In the genomic region with DNA sequence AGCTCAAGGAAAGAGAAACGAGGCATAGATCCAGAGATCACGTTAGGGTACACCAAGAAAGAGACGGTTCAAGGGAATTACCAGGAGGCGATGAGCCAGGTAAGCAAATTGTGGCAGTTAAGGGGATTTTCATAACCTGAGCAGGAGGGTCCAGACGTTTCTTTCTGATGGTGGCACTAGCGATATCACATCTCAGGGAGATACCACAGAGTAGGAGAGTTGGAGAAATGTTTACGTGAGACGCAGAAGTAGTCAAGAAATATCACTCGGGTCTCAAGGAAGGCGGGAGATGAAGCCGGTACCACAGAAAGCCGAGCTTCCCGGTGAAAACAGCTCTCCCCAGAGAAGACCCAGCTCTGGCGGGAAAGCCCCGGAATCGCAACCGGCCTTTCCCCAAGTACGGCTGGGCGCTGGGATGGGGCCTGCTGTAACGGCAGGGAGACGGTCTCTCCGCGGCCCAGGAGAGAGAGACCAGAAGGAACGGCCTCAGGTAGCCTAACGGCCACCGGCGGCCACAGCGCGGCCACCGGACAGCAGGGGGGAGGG, we compare ENCODE assay signal across 7 cellular contexts. TPM values are rescaled to one million over a fixed set of nuclear protein-coding genes. Genes with fewer than 3 reads are reported as not detected.
A peak's percentile ranks its signal among the peaks of the same experiment; 100 is the strongest.
DNase-seq lines count a peak whose midpoint lies in the region; ATAC-seq and TF ChIP-seq lines count a peak whose summit lies in the region.

No MANE protein-coding gene starts in this region.

- ATAC-seq in GM18870 (IDR thresholded peaks at IDR 0.05; ENCODE audit: unreplicated experiment) (peak; percentile 33), HG02852 (IDR thresholded peaks at IDR 0.05; ENCODE audit: unreplicated experiment) (peak; percentile 31), psoas muscle (peak in 1 of 4 donors; percentile 1)

- TF ChIP-seq CTCF in fibroblast of villous mesenchyme (IDR thresholded peaks at IDR 0.05; ENCODE audit: insufficient read depth, low read depth, low read length) (no peak), psoas muscle (IDR thresholded peaks at IDR 0.05) (no peak)

- no peaks in the 10 kb centered on the region for H3K9me3 Mint-ChIP-seq in activated T-helper 1 cell treated with anti-CD3 and anti-CD28 coated beads, Interleukin-12 subunit alpha, Interleukin-12 subunit beta, Interleukin-2, Interleukin-4 antibody, amounts not matched to agents 30 ng/mL and 10 ng/mL and 1 ng/mL, durations not matched to agents 14 hours and 24 hours and 36 hours

- peak overlapping the region; percentile 96 for H3K27ac Mint-ChIP-seq in activated T-helper 1 cell treated with anti-CD3 and anti-CD28 coated beads, Interleukin-12 subunit alpha, Interleukin-12 subunit beta, Interleukin-2, Interleukin-4 antibody, amounts not matched to agents 30 ng/mL and 10 ng/mL and 1 ng/mL, durations not matched to agents 14 hours and 24 hours and 36 hours

- 0 to 1% (median 1%) methylated on average over 20 to 30 of the region's 30 CpGs for WGBS in psoas muscle, 3 donors

- peaks cover 48% of the 10 kb centered on the region for H3K4me1 Mint-ChIP-seq in activated T-helper 1 cell treated with anti-CD3 and anti-CD28 coated beads, Interleukin-12 subunit alpha, Interleukin-12 subunit beta, Interleukin-2, Interleukin-4 antibody, amounts not matched to agents 30 ng/mL and 10 ng/mL and 1 ng/mL, durations not matched to agents 14 hours and 24 hours and 36 hours (ENCODE audit: low read depth)

- peak overlapping the region; percentile 91 for H3K4me3 ChIP-seq in fibroblast of villous mesenchyme (ENCODE audit: low read depth, low read length)
- H3K4me3 ChIP-seq in psoas muscle, result peak overlapping the region; percentile 75

- H3K27ac ChIP-seq in psoas muscle, result peak overlapping the region; percentile 98

- H3K27me3 Mint-ChIP-seq in activated T-helper 1 cell treated with anti-CD3 and anti-CD28 coated beads, Interleukin-12 subunit alpha, Interleukin-12 subunit beta, Interleukin-2, Interleukin-4 antibody, amounts not matched to agents 30 ng/mL and 10 ng/mL and 1 ng/mL, durations not matched to agents 14 hours and 24 hours and 36 hours (ENCODE audit: insufficient read depth), result peaks cover 5% of the 10 kb centered on the region

- H3K27me3 ChIP-seq in psoas muscle (ENCODE audit: insufficient read depth in 3 of 3, low read length in 2 of 3), result no peaks in the 10 kb centered on the region

- peaks cover 16% of the 10 kb centered on the region for H3K4me1 ChIP-seq in psoas muscle

- intact Hi-C loops in activated T-helper 1 cell treated with anti-CD3 and anti-CD28 coated beads, Interleukin-12 subunit alpha, Interleukin-12 subunit beta, Interleukin-2, Interleukin-4 antibody, amounts not matched to agents 30 ng/mL and 10 ng/mL and 1 ng/mL, durations not matched to agents 14 hours and 24 hours and 36 hours (cut with micrococcal nuclease), result loop anchor here (1.0 to 10.0 kb wide), 6 partner anchors 77 to 709 kb away; a partner anchor contains a TSS
- intact Hi-C loops in psoas muscle (cut with DNase I), result loop anchor here in 1 of 2 donors (5.0 kb wide), 1 partner anchor 57 kb away; no protein-coding TSS in a partner anchor

- peaks cover 8% of the 10 kb centered on the region for H3K36me3 Mint-ChIP-seq in activated T-helper 1 cell treated with anti-CD3 and anti-CD28 coated beads, Interleukin-12 subunit alpha, Interleukin-12 subunit beta, Interleukin-2, Interleukin-4 antibody, amounts not matched to agents 30 ng/mL and 10 ng/mL and 1 ng/mL, durations not matched to agents 14 hours and 24 hours and 36 hours (ENCODE audit: low read depth)

- peak; percentile 27 for DNase-seq in NCI-H526 treated with DMSO at 0.1 percent for 48 hours (lab: John Stamatoyannopoulos, UW)
- DNase-seq in activated T-helper 1 cell treated with anti-CD3 and anti-CD28 coated beads, Interleukin-12 subunit alpha, Interleukin-12 subunit beta, Interleukin-2, Interleukin-4 antibody, amounts not matched to agents 30 ng/mL and 10 ng/mL and 1 ng/mL, durations not matched to agents 14 hours and 24 hours and 36 hours (ENCODE audit: low spot score), result no peak
- DNase-seq in fibroblast of villous mesenchyme (ENCODE audit: low read depth), result peak; percentile 5
- no peak for DNase-seq in psoas muscle
- no peak for DNase-seq in H4 (ENCODE audit: low spot score)

- peaks cover 0 to 11% of the 10 kb centered on the region in 2 donors for H3K36me3 ChIP-seq in psoas muscle (ENCODE audit: insufficient read depth in 1 of 2, low read depth in 1 of 2)

- peak overlapping the region; percentile 97 for H3K4me3 Mint-ChIP-seq in activated T-helper 1 cell treated with anti-CD3 and anti-CD28 coated beads, Interleukin-12 subunit alpha, Interleukin-12 subunit beta, Interleukin-2, Interleukin-4 antibody, amounts not matched to agents 30 ng/mL and 10 ng/mL and 1 ng/mL, durations not matched to agents 14 hours and 24 hours and 36 hours

- no peaks in the 10 kb centered on the region for H3K9me3 ChIP-seq in psoas muscle

RNA-seq across cellular contexts. Expression of a gene that starts 0.5 kb away (rescaled TPM):
- 51.3 and 52.2 TPM in 2 replicates for total RNA-seq in activated T-helper 1 cell treated with anti-CD3 and anti-CD28 coated beads, Interleukin-12 subunit alpha, Interleukin-12 subunit beta, Interleukin-2, Interleukin-4 antibody, amounts not matched to agents 30 ng/mL and 10 ng/mL and 1 ng/mL, durations not matched to agents 14 hours and 24 hours and 36 hours
- total RNA-seq in fibroblast of villous mesenchyme (28.3 and 35.8 TPM in 2 replicates), psoas muscle (10 to 100 TPM in 1 of 4 donors, 1 to 10 TPM in 3; 6.3 to 10.2 (median 8.0) TPM)
- 1 to 10 TPM; 3.2 to 6.2 (median 3.3) TPM for polyA plus RNA-seq in psoas muscle
- 29.2 and 35.8 TPM in 2 replicates for total RNA-seq in H4 (2014; rRNA removed; shearing (Covaris generic))

RNA-seq across cellular contexts. Expression of a gene that starts 13.8 kb away (rescaled TPM):
- 59.7 and 68.4 TPM in 2 replicates for total RNA-seq in activated T-helper 1 cell treated with anti-CD3 and anti-CD28 coated beads, Interleukin-12 subunit alpha, Interleukin-12 subunit beta, Interleukin-2, Interleukin-4 antibody, amounts not matched to agents 30 ng/mL and 10 ng/mL and 1 ng/mL, durations not matched to agents 14 hours and 24 hours and 36 hours
- total RNA-seq in fibroblast of villous mesenchyme (54.4 and 83.8 TPM in 2 replicates), psoas muscle (1,000 to 10,000 TPM in 1 of 4 donors, 100 to 1,000 TPM in 3; 618 to 1,283 (median 817) TPM)
- polyA plus RNA-seq in psoas muscle, result 100 to 1,000 TPM in 2 of 3 donors, 10 to 100 TPM in 1; 65.1 to 529 (median 344) TPM
- total RNA-seq in H4 (2014; rRNA removed; shearing (Covaris generic)), result 52.7 and 56.5 TPM in 2 replicates

RNA-seq across cellular contexts. Expression of a gene that starts 51.9 kb away (rescaled TPM):
- total RNA-seq in activated T-helper 1 cell treated with anti-CD3 and anti-CD28 coated beads, Interleukin-12 subunit alpha, Interleukin-12 subunit beta, Interleukin-2, Interleukin-4 antibody, amounts not matched to agents 30 ng/mL and 10 ng/mL and 1 ng/mL, durations not matched to agents 14 hours and 24 hours and 36 hours, result 33.3 and 36.1 TPM in 2 replicates
- 23.7 and 27.4 TPM in 2 replicates for total RNA-seq in fibroblast of villous mesenchyme
- total RNA-seq in psoas muscle, result 100 to 1,000 TPM; 158 to 477 (median 228) TPM
- polyA plus RNA-seq in psoas muscle, result 100 to 1,000 TPM in 2 of 3 donors, 10 to 100 TPM in 1; 49.3 to 206 (median 155) TPM
- total RNA-seq in H4 (2014; rRNA removed; shearing (Covaris generic)), result 22.6 and 37.1 TPM in 2 replicates

Comparison
In these comparisons a context has a peak if more than half of its experiments do, and no peak if none do; other contexts are left out.
1. DNase-seq: peak in NCI-H526 treated with DMSO at 0.1 percent for 48 hours (single experiment) and fibroblast of villous mesenchyme (single experiment); none in activated T-helper 1 cell treated with anti-CD3 and anti-CD28 coated beads, Interleukin-12 subunit alpha, Interleukin-12 subunit beta, Interleukin-2, Interleukin-4 antibody, amounts not matched to agents 30 ng/mL and 10 ng/mL and 1 ng/mL, durations not matched to agents 14 hours and 24 hours and 36 hours (single experiment), psoas muscle (0 of 2) and H4 (single experiment).